In genomic region chr10:109726473-109726872, GRCh38 we compare ENCODE assay signal across 16 cellular contexts.
"Had no signal": no experiment of that assay in that cellular context is flagged by ENCODE, and none has a peak within 500 bp of the region (broad histone marks: within the 10 kb centered on the region; RNA-seq: fewer than 3 reads in every experiment).

No MANE protein-coding gene starts in this region.

- H3K4me1 Mint-ChIP-seq: activated CD4-positive, alpha-beta memory T cell treated with anti-CD3 and anti-CD28 coated beads, Interleukin-2, amount 10 ng/mL, durations not matched to agents 7 days and 5 days; activated naive CD8-positive, alpha-beta T cell treated with anti-CD3 and anti-CD28 coated beads, Interleukin-2, amount 10 ng/mL, durations not matched to agents 7 days and 5 days had no signal

- H3K9me3 Mint-ChIP-seq: activated CD4-positive, alpha-beta memory T cell treated with anti-CD3 and anti-CD28 coated beads, Interleukin-2, amount 10 ng/mL, durations not matched to agents 7 days and 5 days; activated naive CD8-positive, alpha-beta T cell treated with anti-CD3 and anti-CD28 coated beads, Interleukin-2, amount 10 ng/mL, durations not matched to agents 7 days and 5 days; activated T-cell treated with anti-CD3 and anti-CD28 coated beads, Interleukin-2, amount 50 U/mL, for 72 hours; neural progenitor cell had no signal

- H3K4me1 ChIP-seq: colonic mucosa, foreskin keratinocyte, heart left ventricle, neural progenitor cell, parathyroid adenoma, stomach had no signal

- H3K4me3 ChIP-seq: colonic mucosa, heart left ventricle, neural progenitor cell, stomach, thoracic aorta had no signal

- H3K4me3 Mint-ChIP-seq: activated CD4-positive, alpha-beta memory T cell treated with anti-CD3 and anti-CD28 coated beads, Interleukin-2, amount 10 ng/mL, durations not matched to agents 7 days and 5 days; activated naive CD8-positive, alpha-beta T cell treated with anti-CD3 and anti-CD28 coated beads, Interleukin-2, amount 10 ng/mL, durations not matched to agents 7 days and 5 days; activated T-cell treated with anti-CD3 and anti-CD28 coated beads, Interleukin-2, amount 50 U/mL, for 72 hours; neural progenitor cell had no signal

- H3K9ac ChIP-seq: neural progenitor cell, parathyroid adenoma had no signal

- H3K79me2 ChIP-seq: parathyroid adenoma had no signal

- H3K27me3 Mint-ChIP-seq: activated CD4-positive, alpha-beta memory T cell treated with anti-CD3 and anti-CD28 coated beads, Interleukin-2, amount 10 ng/mL, durations not matched to agents 7 days and 5 days; activated naive CD8-positive, alpha-beta T cell treated with anti-CD3 and anti-CD28 coated beads, Interleukin-2, amount 10 ng/mL, durations not matched to agents 7 days and 5 days had no signal

- H3K27me3 ChIP-seq: colonic mucosa, foreskin keratinocyte, neural progenitor cell, stomach had no signal

- ATAC-seq: activated T-cell treated with anti-CD3 and anti-CD28 coated beads, Interleukin-2, amount 50 U/mL, for 72 hours; foreskin keratinocyte; heart left ventricle had no signal

- H3K4me2 ChIP-seq: neural progenitor cell had no signal

- H2AFZ ChIP-seq: neural progenitor cell, parathyroid adenoma had no signal

- DNase-seq: activated CD4-positive, alpha-beta memory T cell treated with anti-CD3 and anti-CD28 coated beads, Interleukin-2, amount 10 ng/mL, durations not matched to agents 7 days and 5 days; activated CD4-positive, alpha-beta T cell treated with anti-CD3 and anti-CD28 coated beads for 1 hour; activated gamma-delta T cell treated with Interleukin-2 at 50 U/mL for 16 hours; activated naive CD8-positive, alpha-beta T cell treated with anti-CD3 and anti-CD28 coated beads, Interleukin-2, amount 10 ng/mL, durations not matched to agents 7 days and 5 days; activated T-cell treated with anti-CD3 and anti-CD28 coated beads, Interleukin-2, amount 50 U/mL, for 72 hours; colonic mucosa; effector CD4-positive, alpha-beta T cell; foreskin keratinocyte; heart left ventricle; stimulated activated CD4-positive, alpha-beta T cell treated with anti-CD3 and anti-CD28 coated beads, Interleukin-15, amount 100 ng/mL, for 24 hours; stimulated activated CD4-positive, alpha-beta T cell treated with anti-CD3 and anti-CD28 coated beads, Interleukin-4, amount 100 ng/mL, for 24 hours; stomach; T-helper 9 cell had no signal

- H3K36me3 ChIP-seq: colonic mucosa, heart left ventricle, neural progenitor cell, stomach, thoracic aorta had no signal

- H3K27ac ChIP-seq: colonic mucosa, foreskin keratinocyte, heart left ventricle, neural progenitor cell, parathyroid adenoma, stomach, thoracic aorta had no signal

- H3K9me3 ChIP-seq: colonic mucosa, heart left ventricle, stomach, thoracic aorta had no signal

- H3K27ac Mint-ChIP-seq: activated CD4-positive, alpha-beta memory T cell treated with anti-CD3 and anti-CD28 coated beads, Interleukin-2, amount 10 ng/mL, durations not matched to agents 7 days and 5 days; activated naive CD8-positive, alpha-beta T cell treated with anti-CD3 and anti-CD28 coated beads, Interleukin-2, amount 10 ng/mL, durations not matched to agents 7 days and 5 days; activated T-cell treated with anti-CD3 and anti-CD28 coated beads, Interleukin-2, amount 50 U/mL, for 72 hours; neural progenitor cell had no signal

- H3K36me3 Mint-ChIP-seq: activated naive CD8-positive, alpha-beta T cell treated with anti-CD3 and anti-CD28 coated beads, Interleukin-2, amount 10 ng/mL, durations not matched to agents 7 days and 5 days; neural progenitor cell had no signal
